13 cellular contexts compared by ENCODE assay signal in the genomic region with DNA sequence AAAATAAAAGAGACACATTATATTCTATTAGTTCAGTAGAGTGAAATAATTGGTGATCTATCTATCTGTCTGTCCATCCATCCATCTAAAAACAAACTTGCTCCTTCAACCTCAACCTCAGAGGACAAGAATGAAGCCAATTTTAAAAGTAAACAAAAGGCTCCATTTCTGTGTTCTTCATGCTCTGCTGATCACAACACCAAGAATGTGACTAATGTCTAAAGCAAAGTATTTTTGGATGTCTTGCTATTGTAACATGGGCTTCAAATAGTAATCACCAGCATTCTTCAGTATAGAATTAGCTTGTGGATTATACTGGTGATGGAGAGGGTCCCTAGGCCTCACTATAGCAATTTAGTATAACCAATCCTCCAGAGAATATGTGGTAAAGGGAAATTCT.
DNase-seq lines count a peak whose midpoint lies in the region; ATAC-seq and TF ChIP-seq lines count a peak whose summit lies in the region.
"Had no signal": no experiment of that assay in that cellular context is flagged by ENCODE, and none has a peak within 500 bp of the region (broad histone marks: within the 10 kb centered on the region; RNA-seq: fewer than 3 reads in every experiment).

No MANE protein-coding gene starts in this region.

- intact Hi-C loops in uterus (cut with DNase I; ENCODE audit: low total_unique reads), result no loop called here

- H3K4me1 ChIP-seq in uterus, result no peaks in the 10 kb centered on the region

- DNase-seq in H4 (ENCODE audit: low spot score) (peak; percentile 16), renal cortical epithelial cell (ENCODE audit: low read depth) (peak; percentile 65), uterus (no peak), NCI-H526 (lab: John Stamatoyannopoulos, UW) (no peak)
- DNase-seq in activated naive CD4-positive, alpha-beta T cell treated with anti-CD3 and anti-CD28 coated beads, Interleukin-2, amount 50 U/mL, for 72 hours (ENCODE audit: low spot score in 2 of 2), result no peak
- DNase-seq: aorta, Calu3, NCI-H1092 treated with DMSO at 0.1 percent for 48 hours, T-helper 2 cell had no signal

- H3K9me3 ChIP-seq in uterus, result no peaks in the 10 kb centered on the region
- H3K9me3 ChIP-seq: thoracic aorta had no signal

- peak; percentile 73 for ATAC-seq in GM19023 (IDR thresholded peaks at IDR 0.05; ENCODE audit: unreplicated experiment)
- ATAC-seq in HG03378 (IDR thresholded peaks at IDR 0.05; ENCODE audit: unreplicated experiment), result peak; percentile 93
- no peak for ATAC-seq in activated naive CD4-positive, alpha-beta T cell treated with anti-CD3 and anti-CD28 coated beads, Interleukin-2, amount 50 U/mL, for 72 hours

- H3K9me3 Mint-ChIP-seq in activated naive CD4-positive, alpha-beta T cell treated with anti-CD3 and anti-CD28 coated beads, Interleukin-2, amount 50 U/mL, for 72 hours, result peaks cover 5% of the 10 kb centered on the region in 2 donors
- H3K9me3 Mint-ChIP-seq: mesothelial cell of epicardium had no signal

- no peaks in the 10 kb centered on the region for H3K27me3 ChIP-seq in uterus

- no peak for TF ChIP-seq CTCF in uterus (IDR thresholded peaks at IDR 0.05)

- no peak overlapping the region for H3K27ac ChIP-seq in uterus
- H3K27ac ChIP-seq: thoracic aorta had no signal

- no peak overlapping the region for H3K4me3 ChIP-seq in uterus
- H3K4me3 ChIP-seq: thoracic aorta had no signal

- H3K36me3 Mint-ChIP-seq in activated naive CD4-positive, alpha-beta T cell treated with anti-CD3 and anti-CD28 coated beads, Interleukin-2, amount 50 U/mL, for 72 hours, result no peaks in the 10 kb centered on the region
- H3K36me3 Mint-ChIP-seq: mesothelial cell of epicardium had no signal

- no peaks in the 10 kb centered on the region for H3K36me3 ChIP-seq in uterus
- H3K36me3 ChIP-seq: thoracic aorta had no signal

- no peak for TF ChIP-seq POLR2A in uterus (IDR thresholded peaks at IDR 0.05)

- H3K27ac Mint-ChIP-seq in activated naive CD4-positive, alpha-beta T cell treated with anti-CD3 and anti-CD28 coated beads, Interleukin-2, amount 50 U/mL, for 72 hours, result no peak overlapping the region
- H3K27ac Mint-ChIP-seq: mesothelial cell of epicardium had no signal

Comparison
In these comparisons a context has a peak if more than half of its experiments do, and no peak if none do; other contexts are left out.
1. ATAC-seq: peak in GM19023 (single experiment) and HG03378 (single experiment); none in activated naive CD4-positive, alpha-beta T cell treated with anti-CD3 and anti-CD28 coated beads, Interleukin-2, amount 50 U/mL, for 72 hours (0 of 2).
2. DNase-seq: peak in H4 (single experiment) and renal cortical epithelial cell (single experiment); none in activated naive CD4-positive, alpha-beta T cell treated with anti-CD3 and anti-CD28 coated beads, Interleukin-2, amount 50 U/mL, for 72 hours (0 of 2), uterus (0 of 2) and NCI-H526 (0 of 2).